In the genomic region with DNA sequence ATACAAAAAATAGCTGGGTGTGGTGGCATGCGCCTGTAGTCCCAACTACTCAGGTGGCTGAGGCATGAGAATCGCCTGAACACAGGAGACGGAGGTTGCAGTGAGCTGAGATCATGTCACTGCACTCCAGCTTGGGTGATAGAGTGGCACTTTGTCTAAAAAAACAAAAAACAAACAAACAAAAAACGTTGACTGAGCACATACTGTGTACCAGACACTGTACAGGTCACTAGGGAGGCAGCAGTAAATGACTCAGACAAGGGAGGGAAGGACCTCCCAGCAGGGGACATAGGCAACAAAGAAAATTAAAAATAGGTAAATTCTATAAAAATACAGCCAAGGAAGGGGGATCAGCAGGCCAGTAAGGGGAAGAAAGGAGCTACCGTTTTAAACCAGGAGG, we compare ENCODE assay signal across 18 cellular contexts.
DNase-seq lines count a peak whose midpoint lies in the region; ATAC-seq, FAIRE-seq and TF ChIP-seq lines count a peak whose summit lies in the region.
"Had no signal": no experiment of that assay in that cellular context is flagged by ENCODE, and none has a peak within 500 bp of the region (broad histone marks: within the 10 kb centered on the region; RNA-seq: fewer than 3 reads in every experiment).

No MANE protein-coding gene starts in this region.

- dilution Hi-C loops in IMR-90 (cut with HindIII; ENCODE audit: low sequenced_read_pairs, unreplicated experiment), result no loop called here

- in situ Hi-C loops in IMR-90 (cut with MboI; ENCODE audit: low sequenced_read_pairs), result no loop called here

- no peaks in the 10 kb centered on the region for H3K36me3 Mint-ChIP-seq in activated T-cell treated with anti-CD3 and anti-CD28 coated beads, Interleukin-2, amount 50 U/mL, for 24 hours (ENCODE audit: low read depth)
- H3K36me3 Mint-ChIP-seq in activated naive CD8-positive, alpha-beta T cell treated with anti-CD3 and anti-CD28 coated beads, Interleukin-2, amount 50 U/mL, for 24 hours (ENCODE audit: low read depth), result no peaks in the 10 kb centered on the region
- peaks cover 22% of the 10 kb centered on the region for H3K36me3 Mint-ChIP-seq in stimulated activated memory B cell treated with anti-CD40 and anti-IgM and Interleukin-4, amounts not matched to agents 10 μg/mL and 1 μg/mL and 100 μg/mL, for 72 hours

- H2AK9ac ChIP-seq in IMR-90 (replicated peaks; ENCODE audit: low read depth, low read length, poor library complexity), result peak overlapping the region; percentile 50

- no peak for DNase-seq in activated T-cell treated with anti-CD3 and anti-CD28 coated beads, Interleukin-2, amount 50 U/mL, for 24 hours
- DNase-seq in activated T-cell treated with anti-CD3 and anti-CD28 coated beads for 4 hours (no peak), IMR-90 (no peak), D721Med (ENCODE audit: insufficient read length, low spot score) (no peak), HCEC 1CT (no peak)
- no peak for DNase-seq in activated naive CD8-positive, alpha-beta T cell treated with anti-CD3 and anti-CD28 coated beads, Interleukin-2, amount 50 U/mL, for 24 hours
- DNase-seq: DMS 273 treated with DMSO at 0.1 percent for 48 hours; GF-D8; NCI-H1417; NCI-H1930; NK-92 treated with Interleukin-12 subunit alpha and Interleukin-12 subunit beta, amount 100 ng/mL, for 24 hours; RPMI8226; SIG-M5 had no signal

- no peak overlapping the region for H3K4ac ChIP-seq in IMR-90 (ENCODE audit: low read depth, low read length)

- no peak for TF ChIP-seq RAD21 in IMR-90 (IDR thresholded peaks at IDR 0.05; ENCODE audit: low read length)

- intact Hi-C loops in IMR-90 (cut with micrococcal nuclease), result no loop called here

- H2AK5ac ChIP-seq in IMR-90 (ENCODE audit: low read depth, low read length), result no peak overlapping the region; the same call in 1 of the 2 replicates

- H3K4me3 Mint-ChIP-seq in activated T-cell treated with anti-CD3 and anti-CD28 coated beads, Interleukin-2, amount 50 U/mL, for 24 hours, result no peak overlapping the region
- H3K4me3 Mint-ChIP-seq in activated naive CD8-positive, alpha-beta T cell treated with anti-CD3 and anti-CD28 coated beads, Interleukin-2, amount 50 U/mL, for 24 hours, result no peak overlapping the region
- H3K4me3 Mint-ChIP-seq in stimulated activated memory B cell treated with anti-CD40 and anti-IgM and Interleukin-4, amounts not matched to agents 10 μg/mL and 1 μg/mL and 100 μg/mL, for 72 hours, result no peak overlapping the region
- H3K4me3 Mint-ChIP-seq: IgD-negative memory B cell had no signal

- peaks cover 7% of the 10 kb centered on the region for H3K9me3 ChIP-seq in IMR-90 (ENCODE audit: control insufficient read depth, insufficient read depth, low read length)

- H3K4me1 Mint-ChIP-seq in activated T-cell treated with anti-CD3 and anti-CD28 coated beads, Interleukin-2, amount 50 U/mL, for 24 hours (ENCODE audit: low read depth), result peaks cover 30% of the 10 kb centered on the region
- peaks cover 30% of the 10 kb centered on the region for H3K4me1 Mint-ChIP-seq in activated naive CD8-positive, alpha-beta T cell treated with anti-CD3 and anti-CD28 coated beads, Interleukin-2, amount 50 U/mL, for 24 hours
- H3K4me1 Mint-ChIP-seq in stimulated activated memory B cell treated with anti-CD40 and anti-IgM and Interleukin-4, amounts not matched to agents 10 μg/mL and 1 μg/mL and 100 μg/mL, for 72 hours, result peaks cover 19% of the 10 kb centered on the region

- no peak overlapping the region for H3K27ac ChIP-seq in IMR-90 (ENCODE audit: insufficient read depth, low read length)

- H3K9ac ChIP-seq in IMR-90 (ENCODE audit: low read depth, low read length), result no peak overlapping the region

- no peak overlapping the region for H3K4me2 ChIP-seq in IMR-90 (ENCODE audit: low read depth, low read length)

- no peak overlapping the region for H4K8ac ChIP-seq in IMR-90 (ENCODE audit: low read depth in 2 of 2, low read length in 2 of 2)

- no peak overlapping the region; the same call in 1 of the 2 replicates for H2BK20ac ChIP-seq in IMR-90 (ENCODE audit: low read depth, low read length)

- no peak overlapping the region for H2AFZ ChIP-seq in IMR-90 (replicated peaks; ENCODE audit: low read length, poor library complexity)

- H3K27ac Mint-ChIP-seq in activated T-cell treated with anti-CD3 and anti-CD28 coated beads, Interleukin-2, amount 50 U/mL, for 24 hours, result peak overlapping the region; percentile 16
- peak overlapping the region; percentile 9 for H3K27ac Mint-ChIP-seq in activated naive CD8-positive, alpha-beta T cell treated with anti-CD3 and anti-CD28 coated beads, Interleukin-2, amount 50 U/mL, for 24 hours
- H3K27ac Mint-ChIP-seq in stimulated activated memory B cell treated with anti-CD40 and anti-IgM and Interleukin-4, amounts not matched to agents 10 μg/mL and 1 μg/mL and 100 μg/mL, for 72 hours, result peak overlapping the region; percentile 36
- H3K27ac Mint-ChIP-seq: IgD-negative memory B cell had no signal

- TF ChIP-seq CTCF in IMR-90 (conservative IDR thresholded peaks at IDR 0.05; ENCODE audit: low read depth, low read length), result no peak
- TF ChIP-seq CTCF in D721Med (IDR thresholded peaks at IDR 0.05; ENCODE audit: insufficient read depth, missing control alignments), result no peak

- CTCF ChIA-PET in IMR-90 (lab: Yijun Ruan, JAX), result no interaction called here

- H4K5ac ChIP-seq in IMR-90 (ENCODE audit: low read depth, low read length), result no peak overlapping the region

- WGBS in IMR-90 (ENCODE audit: extremely low coverage in 2 of 2, insufficient read length in 1 of 2), 2 experiments, result 71% methylated on average over 1 of the region's 5 CpGs; no CpG with 5 or more reads in 1 of the 2 experiments

- no peak for ATAC-seq in IMR-90 (ENCODE audit: low read depth)
- no peak for ATAC-seq in activated naive CD8-positive, alpha-beta T cell treated with anti-CD3 and anti-CD28 coated beads, Interleukin-2, amount 50 U/mL, for 24 hours
- no peak for ATAC-seq in stimulated activated memory B cell treated with anti-CD40 and anti-IgM and Interleukin-4, amounts not matched to agents 10 μg/mL and 1 μg/mL and 100 μg/mL, for 72 hours

- H2BK120ac ChIP-seq in IMR-90 (ENCODE audit: low read depth, low read length), result no peak overlapping the region

- TF ChIP-seq POLR2A in IMR-90 (IDR thresholded peaks at IDR 0.05; ENCODE audit: low read depth, low read length), result no peak

- H3K79me1 ChIP-seq in IMR-90 (ENCODE audit: low read depth in 1 of 2, low read length in 2 of 2), result no peaks in the 10 kb centered on the region

- H3K23ac ChIP-seq in IMR-90 (ENCODE audit: low read depth, low read length), result peak overlapping the region; percentile 58; the same call in 1 of the 2 replicates

- 0 out of 2 replicates have a peak overlapping the region, but pooled peaks have one; percentile 59 for H3K14ac ChIP-seq in IMR-90 (replicated peaks; ENCODE audit: low read depth, low read length)

- no peak overlapping the region for H3K56ac ChIP-seq in IMR-90 (ENCODE audit: extremely low read depth, insufficient read depth, low read length)

- H3K9me3 Mint-ChIP-seq in activated T-cell treated with anti-CD3 and anti-CD28 coated beads, Interleukin-2, amount 50 U/mL, for 24 hours, result no peaks in the 10 kb centered on the region
- H3K9me3 Mint-ChIP-seq in activated naive CD8-positive, alpha-beta T cell treated with anti-CD3 and anti-CD28 coated beads, Interleukin-2, amount 50 U/mL, for 24 hours, result no peaks in the 10 kb centered on the region
- H3K9me3 Mint-ChIP-seq in stimulated activated memory B cell treated with anti-CD40 and anti-IgM and Interleukin-4, amounts not matched to agents 10 μg/mL and 1 μg/mL and 100 μg/mL, for 72 hours, result no peaks in the 10 kb centered on the region
- H3K9me3 Mint-ChIP-seq: IgD-negative memory B cell had no signal

- no peak overlapping the region for H2BK5ac ChIP-seq in IMR-90 (ENCODE audit: low read depth, low read length, poor library complexity, severe bottlenecking)

- no peaks in the 10 kb centered on the region for H3K36me3 ChIP-seq in IMR-90 (ENCODE audit: control insufficient read depth, insufficient read depth, low read length)

- H3K18ac ChIP-seq in IMR-90 (ENCODE audit: low read depth, low read length), result no peak overlapping the region

- H4K91ac ChIP-seq in IMR-90 (ENCODE audit: insufficient read depth, low read depth, low read length), result no peak overlapping the region

- no peak overlapping the region for H3K4me3 ChIP-seq in IMR-90 (ENCODE audit: insufficient read depth, low read depth, low read length)

- no TSS peak for BruUV-seq in IMR-90 (replicated peaks; lab: Mats Ljungman, UMichigan)

- POLR2A ChIA-PET in IMR-90 (lab: Charles Lee; ENCODE audit: unreplicated experiment), result no interaction called here

- no peaks in the 10 kb centered on the region for H3K27me3 Mint-ChIP-seq in activated T-cell treated with anti-CD3 and anti-CD28 coated beads, Interleukin-2, amount 50 U/mL, for 24 hours
- no peaks in the 10 kb centered on the region for H3K27me3 Mint-ChIP-seq in activated naive CD8-positive, alpha-beta T cell treated with anti-CD3 and anti-CD28 coated beads, Interleukin-2, amount 50 U/mL, for 24 hours
- no peaks in the 10 kb centered on the region for H3K27me3 Mint-ChIP-seq in stimulated activated memory B cell treated with anti-CD40 and anti-IgM and Interleukin-4, amounts not matched to agents 10 μg/mL and 1 μg/mL and 100 μg/mL, for 72 hours
- H3K27me3 Mint-ChIP-seq: IgD-negative memory B cell had no signal

- H3K4me1 ChIP-seq in IMR-90 (ENCODE audit: control insufficient read depth, insufficient read depth, low read length), result peaks cover 2% of the 10 kb centered on the region

- no peaks in the 10 kb centered on the region for H4K20me1 ChIP-seq in IMR-90 (ENCODE audit: insufficient read depth, low read length)

- no peaks in the 10 kb centered on the region for H3K27me3 ChIP-seq in IMR-90 (ENCODE audit: control insufficient read depth, insufficient read depth, low read length)

- peaks cover 5% of the 10 kb centered on the region; the same call in 1 of the 2 replicates for H3K9me1 ChIP-seq in IMR-90 (ENCODE audit: insufficient read depth, low read length)

- peak overlapping the region; percentile 52; the same call in 1 of the 3 replicates for H2BK15ac ChIP-seq in IMR-90 (ENCODE audit: low read depth, low read length)

- FAIRE-seq in D721Med (lab: Jason Lieb, UNC), result no peak
- FAIRE-seq: GM12891, GM18507, H1 had no signal

TF ChIP-seq in IMR-90, 13 proteins besides CTCF, POLR2A, EP300 and RAD21 (continues in another document):
- no peak for TF ChIP-seq MXI1 (IDR thresholded peaks at IDR 0.05; ENCODE audit: borderline replicate concordance, low read depth, low read length)
- no peak for TF ChIP-seq ELK1 (IDR thresholded peaks at IDR 0.05; ENCODE audit: borderline replicate concordance, low read depth, low read length)
- no peak for TF ChIP-seq MAFK (IDR thresholded peaks at IDR 0.05; ENCODE audit: low read depth, low read length)
- no peak for TF ChIP-seq CEBPB (IDR thresholded peaks at IDR 0.05; ENCODE audit: low read depth, low read length)
